17 cellular contexts compared by ENCODE assay signal in the genomic region with DNA sequence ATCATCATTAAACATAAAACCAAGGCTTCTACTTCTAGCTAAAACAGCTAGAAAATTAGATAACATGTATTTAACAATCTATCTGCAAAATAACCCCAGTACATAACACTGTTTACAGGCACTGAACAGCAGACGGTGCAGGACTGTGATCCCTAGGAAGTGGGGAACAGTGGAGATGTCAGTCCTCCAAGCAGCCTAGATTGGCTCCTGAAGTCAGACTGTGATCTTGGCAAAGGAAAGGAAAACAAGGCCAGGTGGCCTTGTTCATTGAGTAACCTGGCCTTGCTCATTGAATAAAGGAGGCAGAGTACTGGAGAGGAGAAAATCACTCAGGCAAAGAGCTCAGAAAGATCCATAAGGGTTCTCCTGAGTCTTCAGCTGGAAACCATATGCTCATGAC.
"Had no signal": no experiment of that assay in that cellular context is flagged by ENCODE, and none has a peak within 500 bp of the region (broad histone marks: within the 10 kb centered on the region; RNA-seq: fewer than 3 reads in every experiment).

No MANE protein-coding gene starts in this region.

- ATAC-seq: activated CD8-positive, alpha-beta memory T cell treated with anti-CD3 and anti-CD28 coated beads, Interleukin-2, amount 10 ng/mL, durations not matched to agents 7 days and 5 days; activated naive CD8-positive, alpha-beta T cell treated with anti-CD3 and anti-CD28 coated beads, Interleukin-2, amount 50 U/mL, for 24 hours; gastrocnemius medialis; heart left ventricle; left colon; psoas muscle; sciatic nerve had no signal

- H3K36me3 ChIP-seq: ascending aorta, cardiac muscle cell, gastrocnemius medialis, heart left ventricle had no signal

- H3K4me3 ChIP-seq: ascending aorta, cardiac muscle cell, dorsolateral prefrontal cortex, gastrocnemius medialis, heart left ventricle, psoas muscle had no signal

- H3K9me3 ChIP-seq: psoas muscle had no signal

- DNase-seq: activated CD4-positive, alpha-beta memory T cell treated with anti-CD3 and anti-CD28 coated beads for 36 hours; activated CD8-positive, alpha-beta memory T cell treated with anti-CD3 and anti-CD28 coated beads, Interleukin-2, amount 10 ng/mL, durations not matched to agents 7 days and 5 days; activated naive CD4-positive, alpha-beta T cell treated with anti-CD3 and anti-CD28 coated beads for 36 hours; activated naive CD8-positive, alpha-beta T cell treated with anti-CD3 and anti-CD28 coated beads, Interleukin-2, amount 50 U/mL, for 24 hours; activated T-cell treated with anti-CD3 and anti-CD28 coated beads, Interleukin-2, amount 50 U/mL, for 1 hour; dorsolateral prefrontal cortex; endodermal cell; erythroblast; gastrocnemius medialis; heart left ventricle; left colon; midbrain; psoas muscle had no signal

- H3K4me1 ChIP-seq: ascending aorta, gastrocnemius medialis, heart left ventricle, psoas muscle had no signal

- H3K27ac ChIP-seq: ascending aorta, cardiac muscle cell, dorsolateral prefrontal cortex, gastrocnemius medialis, heart left ventricle, psoas muscle, VCaP had no signal

- H3K27me3 ChIP-seq: ascending aorta, cardiac muscle cell, dorsolateral prefrontal cortex, gastrocnemius medialis, heart left ventricle had no signal
